15 cellular contexts compared by ENCODE assay signal in the genomic region with DNA sequence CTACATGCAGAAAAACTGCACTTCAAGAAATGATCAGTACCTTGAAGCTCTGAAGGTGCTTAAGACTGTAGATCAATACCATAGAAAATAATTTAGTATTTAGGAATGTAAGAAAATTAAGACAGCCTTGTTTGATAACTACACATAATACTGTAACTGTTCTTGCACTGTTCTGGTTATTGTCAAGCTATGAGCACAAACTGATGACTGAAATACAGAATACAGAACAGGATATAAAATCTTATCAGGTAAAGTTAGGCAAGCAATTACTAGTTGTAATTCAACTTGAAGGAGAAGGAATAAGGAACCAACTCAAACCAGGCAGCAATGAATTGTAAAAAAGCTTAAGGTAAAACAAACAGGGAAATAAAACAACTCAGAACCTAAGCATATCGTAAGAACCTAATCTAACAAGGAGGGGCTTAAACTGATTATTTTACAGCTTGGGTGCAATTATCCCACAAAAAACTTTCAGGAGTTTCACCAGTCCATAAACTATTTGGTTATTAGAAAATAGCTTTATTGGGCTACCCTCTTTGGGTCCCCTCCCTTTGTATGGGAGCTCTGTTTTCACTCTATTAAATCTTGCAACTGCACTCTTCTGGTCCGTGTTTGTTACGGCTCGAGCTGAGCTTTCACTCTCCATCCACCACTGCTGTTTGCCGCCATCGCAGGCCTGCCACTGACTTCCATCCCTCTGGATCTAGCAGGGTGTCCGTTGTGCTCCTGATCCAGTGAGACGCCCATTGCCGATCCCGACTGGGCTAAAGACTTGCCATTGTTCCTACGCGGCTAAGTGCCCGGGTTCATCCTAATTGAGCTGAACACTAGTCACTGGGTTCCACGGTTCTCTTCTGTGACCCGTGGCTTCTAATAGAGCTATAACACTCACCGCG.
"Had no signal": no experiment of that assay in that cellular context is flagged by ENCODE, and none has a peak within 500 bp of the region (broad histone marks: within the 10 kb centered on the region; RNA-seq: fewer than 3 reads in every experiment).

No MANE protein-coding gene starts in this region.

- DNase-seq: activated CD4-positive, alpha-beta T cell treated with anti-CD3 and anti-CD28 coated beads, Interleukin-2, amount 10 ng/mL, durations not matched to agents 7 days and 5 days; activated T-cell treated with anti-CD3 and anti-CD28 coated beads, Interleukin-2, amount 50 U/mL, for 1 hour; central memory CD4-positive, alpha-beta T cell; erythroblast; hippocampal formation; occipital lobe; psoas muscle; right lobe of liver; SJCRH30; spleen; stimulated activated CD4-positive, alpha-beta T cell treated with anti-CD3 and anti-CD28 coated beads, Interleukin-1b, Interleukin-23, amount 100 ng/mL, for 48 hours; stimulated activated naive CD4-positive, alpha-beta T cell treated with Interleukin-2 at 50 U/mL for 16 hours; upper lobe of left lung had no signal

- H3K27ac Mint-ChIP-seq: activated CD4-positive, alpha-beta T cell treated with anti-CD3 and anti-CD28 coated beads, Interleukin-2, amount 10 ng/mL, durations not matched to agents 7 days and 5 days; mesothelial cell of epicardium had no signal

- H3K4me3 Mint-ChIP-seq: activated CD4-positive, alpha-beta T cell treated with anti-CD3 and anti-CD28 coated beads, Interleukin-2, amount 10 ng/mL, durations not matched to agents 7 days and 5 days; dendritic cell treated with granulocyte-macrophage colony-stimulating factor and Interleukin-4, amounts not matched to agents 40 ng/mL and 50 ng/mL, for 4 days; mesothelial cell of epicardium had no signal

- ATAC-seq: psoas muscle, right lobe of liver had no signal

- H3K27me3 Mint-ChIP-seq: activated CD4-positive, alpha-beta T cell treated with anti-CD3 and anti-CD28 coated beads, Interleukin-2, amount 10 ng/mL, durations not matched to agents 7 days and 5 days; dendritic cell treated with granulocyte-macrophage colony-stimulating factor and Interleukin-4, amounts not matched to agents 40 ng/mL and 50 ng/mL, for 4 days had no signal

- H3K9me3 Mint-ChIP-seq: activated CD4-positive, alpha-beta T cell treated with anti-CD3 and anti-CD28 coated beads, Interleukin-2, amount 10 ng/mL, durations not matched to agents 7 days and 5 days; dendritic cell treated with granulocyte-macrophage colony-stimulating factor and Interleukin-4, amounts not matched to agents 40 ng/mL and 50 ng/mL, for 4 days had no signal
